15 cellular contexts compared by ENCODE assay signal in the genomic region with DNA sequence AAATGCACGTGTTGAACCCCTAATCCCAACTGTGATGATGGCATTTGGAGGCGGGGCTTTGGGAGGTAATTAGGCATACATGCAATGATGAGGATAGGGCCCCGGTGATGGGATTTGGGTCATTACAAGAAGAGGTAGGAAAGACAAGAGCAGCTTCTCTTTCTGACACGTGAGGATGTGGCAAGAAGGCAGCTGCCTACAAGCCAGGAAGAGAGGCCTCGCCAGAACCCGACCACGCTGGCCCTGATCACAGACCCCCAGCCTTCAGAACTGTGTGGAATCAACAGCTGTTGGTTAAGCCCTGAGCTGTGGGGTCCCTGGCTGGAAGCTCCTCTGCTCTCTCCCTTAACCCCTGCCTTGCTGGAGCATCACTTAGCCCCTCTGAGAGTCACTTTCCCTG. TPM values are rescaled to one million over a fixed set of nuclear protein-coding genes. Genes with fewer than 3 reads are reported as not detected.
"Had no signal": no experiment of that assay in that cellular context is flagged by ENCODE, and none has a peak within 500 bp of the region (broad histone marks: within the 10 kb centered on the region; RNA-seq: fewer than 3 reads in every experiment).

No MANE protein-coding gene starts in this region.

- H3K4me3 ChIP-seq: gastroesophageal sphincter, sigmoid colon had no signal

- H3K27ac ChIP-seq: gastroesophageal sphincter, sigmoid colon had no signal

- H3K4me1 ChIP-seq: sigmoid colon had no signal

- H3K36me3 ChIP-seq: gastroesophageal sphincter, sigmoid colon had no signal

- DNase-seq: activated CD4-positive, alpha-beta T cell treated with anti-CD3 and anti-CD28 coated beads, Interleukin-2, amount 50 U/mL, for 4 hours; activated T-cell treated with anti-CD3 and anti-CD28 coated beads, Interleukin-2, amount 50 U/mL, for 1 hour; amygdala; effector memory CD8-positive, alpha-beta T cell; left ventricle myocardium superior; mesendoderm; nephron progenitor cell; sigmoid colon; stimulated activated CD4-positive, alpha-beta T cell treated with anti-CD3 and anti-CD28 coated beads, Interleukin-12 subunit alpha, Interleukin-12 subunit beta, amount 100 ng/mL, for 4 hours; stimulated activated CD4-positive, alpha-beta T cell treated with anti-CD3 and anti-CD28 coated beads, Interleukin-2, amount 100 ng/mL, for 48 hours; stimulated activated naive CD4-positive, alpha-beta T cell treated with Interleukin-2 at 50 U/mL for 16 hours had no signal

- H3K27me3 ChIP-seq: gastroesophageal sphincter, sigmoid colon had no signal

- H3K9me3 ChIP-seq: gastroesophageal sphincter, sigmoid colon had no signal

- ATAC-seq: activated naive CD4-positive, alpha-beta T cell treated with anti-CD3 and anti-CD28 coated beads, Interleukin-2, amount 50 U/mL, for 72 hours; effector memory CD8-positive, alpha-beta T cell; gastroesophageal sphincter; left ventricle myocardium superior had no signal

RNA-seq across cellular contexts. Expression of a gene that starts 57.5 kb away (rescaled TPM):
- total RNA-seq: epithelial cell of proximal tubule, osteocyte had no signal
